ENCODE assay signal across 17 cellular contexts in genomic region chr1:174946020-174946419, GRCh38.
"Had no signal": no experiment of that assay in that cellular context is flagged by ENCODE, and none has a peak within 500 bp of the region (broad histone marks: within the 10 kb centered on the region; RNA-seq: fewer than 3 reads in every experiment).

No MANE protein-coding gene starts in this region.

- H3K27ac ChIP-seq: gastrocnemius medialis, heart left ventricle, vagina had no signal

- H3K27me3 ChIP-seq: dorsolateral prefrontal cortex, gastrocnemius medialis, heart left ventricle, neutrophil, transverse colon, vagina had no signal

- ATAC-seq: activated CD4-positive, alpha-beta T cell treated with anti-CD3 and anti-CD28 coated beads for 36 hours; gastrocnemius medialis; heart left ventricle; naive thymus-derived CD8-positive, alpha-beta T cell; stimulated activated naive CD8-positive, alpha-beta T cell treated with anti-CD3 and anti-CD28 coated beads, Interleukin-15, Interleukin-2, amounts not matched to agents 100 U/mL and 50 U/mL, for 24 hours; T-cell; WTC11 had no signal

- DNase-seq: activated CD4-positive, alpha-beta T cell treated with anti-CD3 and anti-CD28 coated beads for 36 hours; activated CD4-positive, alpha-beta T cell treated with anti-CD3 and anti-CD28 coated beads, Interleukin-2, amount 50 U/mL, for 48 hours; caudate nucleus; dorsolateral prefrontal cortex; gastrocnemius medialis; heart left ventricle; naive thymus-derived CD8-positive, alpha-beta T cell; retina; stimulated activated CD4-positive, alpha-beta T cell treated with anti-CD3 and anti-CD28 coated beads, Interleukin-2, amount 100 ng/mL, for 24 hours; stimulated activated naive CD8-positive, alpha-beta T cell treated with anti-CD3 and anti-CD28 coated beads, Interleukin-15, Interleukin-2, amounts not matched to agents 100 U/mL and 50 U/mL, for 24 hours; T-cell; transverse colon had no signal

- H3K36me3 Mint-ChIP-seq: naive thymus-derived CD8-positive, alpha-beta T cell had no signal

- H3K36me3 ChIP-seq: gastrocnemius medialis, heart left ventricle, neutrophil, transverse colon, vagina had no signal

- H3K27ac Mint-ChIP-seq: activated CD4-positive, alpha-beta T cell treated with anti-CD3 and anti-CD28 coated beads for 36 hours; activated naive CD8-positive, alpha-beta T cell; T-cell had no signal

- H3K4me1 ChIP-seq: gastrocnemius medialis, vagina had no signal

- H3K4me3 ChIP-seq: dorsolateral prefrontal cortex, gastrocnemius medialis, heart left ventricle, transverse colon, vagina had no signal

- H3K4me1 Mint-ChIP-seq: activated CD4-positive, alpha-beta T cell treated with anti-CD3 and anti-CD28 coated beads for 36 hours had no signal

- H3K9me3 Mint-ChIP-seq: memory B cell; naive thymus-derived CD8-positive, alpha-beta T cell; T-cell; WTC11 had no signal

- H3K27me3 Mint-ChIP-seq: activated CD4-positive, alpha-beta T cell treated with anti-CD3 and anti-CD28 coated beads for 36 hours; activated naive CD8-positive, alpha-beta T cell; memory B cell; naive thymus-derived CD8-positive, alpha-beta T cell; T-cell had no signal

- H3K4me3 Mint-ChIP-seq: activated CD4-positive, alpha-beta T cell treated with anti-CD3 and anti-CD28 coated beads for 36 hours; activated naive CD8-positive, alpha-beta T cell; memory B cell; naive thymus-derived CD8-positive, alpha-beta T cell; T-cell; WTC11 had no signal
